9 cellular contexts compared by ENCODE assay signal in the genomic region with DNA sequence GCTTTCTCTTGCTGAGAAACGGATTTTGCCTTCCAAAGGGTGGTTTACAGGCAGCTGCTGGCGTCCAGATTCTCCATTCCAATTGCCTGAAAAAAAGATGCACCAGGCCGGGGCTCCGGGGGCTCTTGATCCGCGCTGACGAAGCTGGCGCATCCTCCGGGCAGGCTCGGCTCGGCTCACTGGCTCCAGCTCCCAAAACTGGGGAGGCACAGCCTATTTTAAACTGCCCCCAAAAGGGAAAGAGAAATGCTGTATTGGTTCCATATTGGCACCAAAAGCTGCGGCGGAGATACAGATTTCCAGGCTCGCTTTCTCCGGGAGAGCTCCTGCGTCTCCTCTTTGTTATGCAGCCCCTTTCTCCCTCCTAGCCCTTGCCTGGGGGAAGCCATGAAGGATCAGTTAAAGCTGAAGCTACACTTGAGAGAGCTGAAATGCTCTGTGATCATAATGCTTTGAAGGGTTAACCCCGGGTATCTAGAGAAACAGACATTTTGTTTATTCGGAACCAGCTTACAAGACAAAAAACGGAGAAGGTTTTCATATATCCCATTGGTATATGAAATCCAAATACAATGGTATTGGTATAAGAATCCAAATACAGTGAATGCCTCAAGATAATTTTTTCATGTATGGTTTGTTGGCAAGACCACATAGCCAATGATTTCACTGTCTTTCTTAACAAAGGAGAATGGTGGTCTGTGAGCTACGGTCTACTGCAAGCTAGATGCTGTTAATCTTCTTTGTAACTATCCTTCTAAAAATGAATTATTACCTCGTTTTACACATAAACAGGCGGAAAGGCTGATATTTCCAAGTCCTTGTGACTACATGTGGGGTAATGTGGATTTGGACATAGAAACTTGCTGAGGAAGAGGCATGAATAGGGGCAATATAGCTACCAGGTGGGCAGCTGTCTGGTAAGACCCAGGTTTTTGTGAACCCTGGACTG. TPM values are rescaled to one million over a fixed set of nuclear protein-coding genes. Genes with fewer than 3 reads are reported as not detected.
A peak's percentile ranks its signal among the peaks of the same experiment; 100 is the strongest.
DNase-seq lines count a peak whose midpoint lies in the region; ATAC-seq and TF ChIP-seq lines count a peak whose summit lies in the region.
"Had no signal": no experiment of that assay in that cellular context is flagged by ENCODE, and none has a peak within 500 bp of the region (broad histone marks: within the 10 kb centered on the region; RNA-seq: fewer than 3 reads in every experiment).

No MANE protein-coding gene starts in this region.

- no peak for TF ChIP-seq POLR2A in transverse colon (IDR thresholded peaks at IDR 0.05)

- H3K27me3 ChIP-seq in mononuclear cell (ENCODE audit: insufficient read depth, low read length) (no peaks in the 10 kb centered on the region), transverse colon (peaks cover 4% of the 10 kb centered on the region)

- H3K4me1 ChIP-seq in mononuclear cell (ENCODE audit: insufficient read depth, low read length): peaks cover 23% of the 10 kb centered on the region
- H3K4me1 ChIP-seq in transverse colon: peaks cover 6 to 22% (median 16%) of the 10 kb centered on the region in 4 donors

- ATAC-seq in HG03135 (IDR thresholded peaks at IDR 0.05; ENCODE audit: unreplicated experiment): peak; percentile 47

- H3K4me3 ChIP-seq in WI38 (ENCODE audit: low read depth, low read length) (peak overlapping the region; percentile 46), epithelial cell of proximal tubule (ENCODE audit: low read depth, low read length) (peak overlapping the region; percentile 66), mononuclear cell (ENCODE audit: low read length) (peak overlapping the region; percentile 56), transverse colon (peak overlapping the region; percentile 44 to 73 (median 66))

- no peaks in the 10 kb centered on the region for H3K9me3 ChIP-seq in mononuclear cell (ENCODE audit: low read depth, low read length)
- no peaks in the 10 kb centered on the region for H3K9me3 ChIP-seq in transverse colon

- H3K36me3 ChIP-seq in transverse colon: no peaks in the 10 kb centered on the region

- intact Hi-C loops in transverse colon (cut with DNase I; ENCODE audit: low total_unique reads): no loop called here

- TF ChIP-seq EP300 in transverse colon (IDR thresholded peaks at IDR 0.05; ENCODE audit: low read depth): no peak

- TF ChIP-seq CTCF in WI38 (IDR thresholded peaks at IDR 0.05; ENCODE audit: low read depth, low read length): no peak
- TF ChIP-seq CTCF in epithelial cell of proximal tubule (conservative IDR thresholded peaks at IDR 0.05; ENCODE audit: low read depth, low read length): no peak
- TF ChIP-seq CTCF in transverse colon (IDR thresholded peaks at IDR 0.05): no peak

- 5 to 6% methylated on average over 5 to 21 of the region's 22 CpGs for WGBS in transverse colon (ENCODE audit: low coverage in 1 of 2), 2 donors

- in situ Hi-C loops in transverse colon (cut with MboI; ENCODE audit: low pct_ligation_motif_present in 1 of 4, low pct_unique_long_range_greater_than_20kb in 1 of 4, low sequenced_read_pairs in 3 of 4): no loop called here

- H3K27ac ChIP-seq in transverse colon: peak overlapping the region; percentile 73 to 83 (median 76)
- H3K27ac ChIP-seq: C4-2B had no signal

- DNase-seq in NCI-H2081 (lab: John Stamatoyannopoulos, UW) (peak; percentile 10 to 51), NCI-H2081 treated with DMSO at 0.1 percent for 48 hours (lab: John Stamatoyannopoulos, UW) (no peak), epithelial cell of proximal tubule (ENCODE audit: low read depth) (peak; percentile 9), transverse colon (no peak), OCI-M1 (lab: John Stamatoyannopoulos, UW) (no peak)

RNA-seq across cellular contexts. Expression of a gene that starts 0.7 kb away (rescaled TPM):
- 3.8 and 3.9 TPM in 2 replicates for total RNA-seq in epithelial cell of proximal tubule
- total RNA-seq in mononuclear cell: 6.9 TPM
- total RNA-seq in transverse colon: 1 to 10 TPM in 3 of 4 donors, not detected in 1; 1.1 to 4.1 (median 3.6) TPM

RNA-seq across cellular contexts. Expression of a gene that starts 39.6 kb away (rescaled TPM):
- total RNA-seq in epithelial cell of proximal tubule (not detected in 2 replicates), mononuclear cell (0.10 TPM), transverse colon (not detected)

Comparison
In these comparisons a context has a peak if more than half of its experiments do, and no peak if none do; other contexts are left out.
1. DNase-seq: peak in NCI-H2081 (2 of 2) and epithelial cell of proximal tubule (single experiment); none in NCI-H2081 treated with DMSO at 0.1 percent for 48 hours (single experiment), transverse colon (single experiment) and OCI-M1 (single experiment).
2. Peak in every context shown above with its lines, with median percentiles within 50 percentile points of each other: H3K4me3 ChIP-seq.